Comparison of ENCODE assay signal across 21 cellular contexts in the genomic region with DNA sequence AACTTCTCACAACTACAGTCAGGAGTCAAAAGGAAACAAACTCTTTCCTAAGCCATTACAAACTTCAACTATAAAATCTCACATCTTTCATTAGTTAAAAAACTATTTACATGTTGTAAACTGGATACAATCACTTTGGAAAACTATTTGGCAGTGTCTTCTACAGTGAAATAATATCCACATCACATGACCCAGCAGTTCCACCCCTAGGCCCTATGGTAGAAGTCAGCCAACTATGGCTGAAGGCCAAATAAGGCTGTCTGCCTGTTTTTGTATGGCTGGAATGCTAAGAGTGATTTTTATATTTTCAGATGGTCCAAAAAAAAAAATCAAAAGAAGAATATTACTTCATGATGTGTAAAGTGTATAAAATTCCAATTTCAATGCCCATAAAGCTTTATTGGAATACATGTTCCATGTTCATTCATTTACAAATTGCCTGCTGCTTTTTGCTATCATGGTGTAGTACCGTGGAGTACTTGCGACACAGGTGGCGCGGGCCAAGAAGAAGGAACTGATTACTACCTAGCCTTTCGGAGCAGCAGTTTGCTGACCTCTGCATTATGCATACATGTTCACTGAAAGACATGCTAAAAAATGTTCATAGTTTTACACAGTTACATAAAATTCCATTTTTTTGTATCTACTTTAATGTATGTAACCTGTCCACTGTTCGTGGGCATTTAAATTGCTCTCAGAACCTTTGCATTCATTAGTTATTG.
DNase-seq lines count a peak whose midpoint lies in the region; ATAC-seq, FAIRE-seq and TF ChIP-seq lines count a peak whose summit lies in the region.
"Had no signal": no experiment of that assay in that cellular context is flagged by ENCODE, and none has a peak within 500 bp of the region (broad histone marks: within the 10 kb centered on the region; RNA-seq: fewer than 3 reads in every experiment).

No MANE protein-coding gene starts in this region.

- no peaks in the 10 kb centered on the region for H3K79me2 ChIP-seq in HepG2 (ENCODE audit: insufficient read depth, low read length)

- H3K9me3 ChIP-seq in HepG2 (ENCODE audit: low read length) = no peaks in the 10 kb centered on the region
- no peaks in the 10 kb centered on the region for H3K9me3 ChIP-seq in right lobe of liver
- H3K9me3 ChIP-seq in body of pancreas = no peaks in the 10 kb centered on the region
- H3K9me3 ChIP-seq: BE2C, lower lobe of right lung, SJSA1, thoracic aorta had no signal

- TF ChIP-seq RAD21 in HepG2 (CRISPR knock-in tag; IDR thresholded peaks at IDR 0.05) = no peak

- BruUV-seq in HepG2 (replicated peaks; lab: Mats Ljungman, UMichigan) = no TSS peak

- H4K20me1 ChIP-seq in HepG2 (ENCODE audit: insufficient read depth, low read length) = no peaks in the 10 kb centered on the region

- in situ Hi-C loops in HepG2 (cut with HindIII; ENCODE audit: extremely low pct_ligation_motif_present, low pct_unique_long_range_greater_than_20kb) = no loop called here

- no peak for ATAC-seq in HepG2
- ATAC-seq in right lobe of liver = no peak
- ATAC-seq in body of pancreas = no peak
- peak; percentile 68 for ATAC-seq in left ventricle myocardium superior
- ATAC-seq in HG03097 (IDR thresholded peaks at IDR 0.05; ENCODE audit: low FRiP score, unreplicated experiment) = no peak
- ATAC-seq: activated CD8-positive, alpha-beta T cell treated with anti-CD3 and anti-CD28 coated beads for 36 hours had no signal

- H3K4me1 ChIP-seq in HepG2 (ENCODE audit: insufficient read depth, low read length) (no peaks in the 10 kb centered on the region), right lobe of liver (no peaks in the 10 kb centered on the region), body of pancreas (peaks cover 5% of the 10 kb centered on the region)
- H3K4me1 ChIP-seq: lower lobe of right lung, SJSA1 had no signal

- H3K27me3 ChIP-seq in HepG2 (ENCODE audit: control insufficient read depth in 1 of 2, insufficient read depth in 2 of 2, low read length in 2 of 2) (no peaks in the 10 kb centered on the region), right lobe of liver (no peaks in the 10 kb centered on the region), body of pancreas (no peaks in the 10 kb centered on the region)
- H3K27me3 ChIP-seq: BE2C, SJSA1 had no signal

- no peak for FAIRE-seq in HepG2 (lab: Jason Lieb, UNC)
- FAIRE-seq: GM19239, H1 had no signal

- CTCF ChIA-PET in HepG2 (lab: Yijun Ruan, JAX; ENCODE audit: low intra/inter-chr PET ratio, low total read pairs) = no interaction called here

- TF ChIP-seq EP300 in HepG2 (IDR thresholded peaks at IDR 0.05; ENCODE audit: low read depth in 2 of 2, low read length in 2 of 2) (no peak), HepG2 (CRISPR knock-in tag; IDR thresholded peaks at IDR 0.05; ENCODE audit: borderline replicate concordance) (no peak)

- no peak overlapping the region for H3K9ac ChIP-seq in HepG2 (ENCODE audit: insufficient read depth, low read depth, low read length)
- H3K9ac ChIP-seq: KMS-11 had no signal

- H3K4me3 ChIP-seq in HepG2 (replicated peaks in 1 of 3; ENCODE audit: insufficient read depth in 1 of 3, low read depth in 2 of 3, low read length in 3 of 3) (no peak overlapping the region), right lobe of liver (no peak overlapping the region), body of pancreas (no peak overlapping the region)
- H3K4me3 ChIP-seq: coronary artery, lower lobe of right lung, PC-9, SJSA1, thoracic aorta had no signal

- TF ChIP-seq CTCF in HepG2 (CRISPR knock-in tag; IDR thresholded peaks at IDR 0.05) (no peak), right lobe of liver (IDR thresholded peaks at IDR 0.05) (no peak), body of pancreas (IDR thresholded peaks at IDR 0.05) (no peak)

- TF ChIP-seq POLR2A in HepG2 (IDR thresholded peaks at IDR 0.05; ENCODE audit: insufficient read depth in 1 of 2, low read depth in 2 of 2, low read length in 2 of 2) = no peak
- TF ChIP-seq POLR2A in right lobe of liver (IDR thresholded peaks at IDR 0.05) = no peak
- no peak for TF ChIP-seq POLR2A in body of pancreas (IDR thresholded peaks at IDR 0.05)

- intact Hi-C loops in HepG2 (cut with micrococcal nuclease; ENCODE audit: unreplicated experiment) = no loop called here
- intact Hi-C loops in right lobe of liver (cut with DNase I) = no loop called here
- intact Hi-C loops in body of pancreas (cut with DNase I) = no loop called here
- intact Hi-C loops in left ventricle myocardium superior (cut with micrococcal nuclease) = no loop called here

- H3K36me3 ChIP-seq in HepG2 (replicated peaks in 1 of 2; ENCODE audit: control insufficient read depth in 1 of 2, insufficient read depth in 2 of 2, low read length in 2 of 2) = no peaks in the 10 kb centered on the region
- no peaks in the 10 kb centered on the region for H3K36me3 ChIP-seq in right lobe of liver
- H3K36me3 ChIP-seq in body of pancreas (replicated peaks in 1 of 2; ENCODE audit: insufficient read depth in 1 of 2, low read depth in 2 of 2) = no peaks in the 10 kb centered on the region
- H3K36me3 ChIP-seq: BE2C, lower lobe of right lung, SJSA1, thoracic aorta had no signal

- 98% methylated on average over 6 of the region's 6 CpGs for WGBS in HepG2 (ENCODE audit: low lambda C conversion rate)
- 81% methylated on average over 6 of the region's 6 CpGs for WGBS in right lobe of liver (ENCODE audit: insufficient coverage, low coverage, low lambda C conversion rate, missing lambda C conversion rate)
- WGBS in body of pancreas, 2 donors = 90 to 92% methylated on average over 6 of the region's 6 CpGs

- no peak overlapping the region for H2AFZ ChIP-seq in HepG2 (ENCODE audit: low read length)
- H2AFZ ChIP-seq: PC-9 had no signal

- no peak overlapping the region for H3K4me2 ChIP-seq in HepG2 (ENCODE audit: low read depth, low read length)
- H3K4me2 ChIP-seq: KMS-11, PC-9 had no signal

- no peak for DNase-seq in HepG2 (ENCODE audit: low spot score)
- DNase-seq in right lobe of liver = no peak
- DNase-seq in body of pancreas = peak in 3 of 4 donors; percentile 13 to 29 (median 18)
- peak; percentile 28 for DNase-seq in left ventricle myocardium superior
- no peak for DNase-seq in NK-92 treated with Interleukin-12 subunit alpha and Interleukin-12 subunit beta, amount 100 ng/mL, for 24 hours (lab: John Stamatoyannopoulos, UW)
- no peak for DNase-seq in NCI-H1092 treated with DMSO at 0.1 percent for 48 hours (lab: John Stamatoyannopoulos, UW)
- DNase-seq: activated CD8-positive, alpha-beta T cell treated with anti-CD3 and anti-CD28 coated beads for 36 hours; activated T-cell treated with anti-CD3 and anti-CD28 coated beads, Interleukin-2, amount 50 U/mL, for 24 hours; BE2C; Calu3; lower lobe of right lung; NCI-H748 treated with DMSO at 0.1 percent for 48 hours; PC-9; T-helper 9 cell had no signal

- POLR2A ChIA-PET in HepG2 (lab: Yijun Ruan, JAX) = no interaction called here

- no peak overlapping the region for H3K27ac ChIP-seq in HepG2 (ENCODE audit: extremely low read length, insufficient read depth, low read length)
- no peak overlapping the region for H3K27ac ChIP-seq in right lobe of liver
- H3K27ac ChIP-seq in body of pancreas = no peak overlapping the region
- H3K27ac ChIP-seq: coronary artery, KMS-11, lower lobe of right lung, PC-9, SJSA1, thoracic aorta had no signal

TF ChIP-seq in HepG2, 621 proteins besides CTCF, POLR2A, EP300 and RAD21:
- TF ChIP-seq SMC3 (IDR thresholded peaks at IDR 0.05; ENCODE audit: low read length) (no peak), MAFK (conservative IDR thresholded peaks at IDR 0.05 in 1 of 2, IDR thresholded peaks at IDR 0.05 in 1 of 2; ENCODE audit: low read length in 2 of 2) (peak in 1 of 2 experiments; percentile 62; a peak in 3 of 4 replicates), WIZ (CRISPR knock-in tag; IDR thresholded peaks at IDR 0.05) (no peak), ZNF253 (CRISPR knock-in tag; IDR thresholded peaks at IDR 0.05; ENCODE audit: borderline replicate concordance) (no peak), TOE1 (CRISPR knock-in tag; IDR thresholded peaks at IDR 0.05) (no peak), SMYD3 (CRISPR knock-in tag; IDR thresholded peaks at IDR 0.05) (no peak), TGIF2 (CRISPR knock-in tag; IDR thresholded peaks at IDR 0.05) (no peak), MAFF (IDR thresholded peaks at IDR 0.05; ENCODE audit: low read depth, low read length) (peak; percentile 31; the same call in 1 of the 2 replicates)

Comparison
In these comparisons a context has a peak if more than half of its experiments do, and no peak if none do; other contexts are left out.
1. DNase-seq: peak in body of pancreas (3 of 4) and left ventricle myocardium superior (single experiment); none in HepG2 (single experiment), right lobe of liver (0 of 3), NK-92 treated with Interleukin-12 subunit alpha and Interleukin-12 subunit beta, amount 100 ng/mL, for 24 hours (single experiment) and NCI-H1092 treated with DMSO at 0.1 percent for 48 hours (single experiment).